21 cellular contexts compared by ENCODE assay signal in the genomic region with DNA sequence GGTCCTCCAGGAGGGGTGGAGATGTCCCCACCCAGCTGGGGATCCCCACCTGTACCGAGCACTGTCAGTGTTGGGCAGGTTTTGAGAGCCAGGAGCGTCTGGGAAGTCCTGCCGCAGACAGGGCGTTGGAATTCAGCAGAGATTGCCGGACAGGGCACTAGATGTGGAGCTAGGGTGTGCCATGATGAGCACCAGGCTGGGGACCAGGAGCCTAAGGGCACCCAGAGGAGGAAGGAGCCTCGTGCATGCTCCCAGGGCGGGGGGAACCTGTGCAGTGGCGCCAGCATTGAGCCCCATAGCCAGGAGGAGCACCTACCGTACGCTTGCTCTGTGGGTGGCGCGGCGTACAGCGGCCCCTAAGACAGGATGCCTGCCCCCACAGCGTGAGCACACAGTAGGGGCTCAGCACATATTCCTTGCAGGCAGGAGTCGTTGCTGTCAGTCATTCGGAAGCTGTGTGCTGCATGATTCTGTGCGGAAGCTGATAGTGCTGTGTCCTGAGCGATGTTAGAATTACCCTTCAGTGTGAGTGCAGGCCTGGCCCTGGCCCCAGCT. TPM values are rescaled to one million over a fixed set of nuclear protein-coding genes. Genes with fewer than 3 reads are reported as not detected.
DNase-seq lines count a peak whose midpoint lies in the region; ATAC-seq and TF ChIP-seq lines count a peak whose summit lies in the region.
"Had no signal": no experiment of that assay in that cellular context is flagged by ENCODE, and none has a peak within 500 bp of the region (broad histone marks: within the 10 kb centered on the region; RNA-seq: fewer than 3 reads in every experiment).

No MANE protein-coding gene starts in this region.

- peak overlapping the region; percentile 62 for H3K23ac ChIP-seq in neuronal stem cell (ENCODE audit: low read depth, low read length, poor library complexity)

- H3K4me1 ChIP-seq in right atrium auricular region (no peaks in the 10 kb centered on the region), Panc1 (ENCODE audit: control insufficient read depth, insufficient read depth, low read length) (peaks cover 38% of the 10 kb centered on the region), neuronal stem cell (ENCODE audit: control insufficient read depth in 2 of 2, insufficient read depth in 1 of 2, low read depth in 1 of 2, low read length in 2 of 2) (peaks cover 5 to 8% of the 10 kb centered on the region in 2 donors), thyroid gland (no peaks in the 10 kb centered on the region)
- H3K4me1 ChIP-seq: HAP-1 had no signal

- no peak overlapping the region for H4K91ac ChIP-seq in neuronal stem cell (ENCODE audit: low read depth, low read length, poor library complexity)

- H3K36me3 ChIP-seq in right atrium auricular region: peaks cover 36% of the 10 kb centered on the region
- H3K36me3 ChIP-seq in Panc1 (ENCODE audit: control insufficient read depth, insufficient read depth, low read length): no peaks in the 10 kb centered on the region
- H3K36me3 ChIP-seq in neuronal stem cell (replicated peaks in 1 of 2; ENCODE audit: control insufficient read depth in 2 of 2, insufficient read depth in 2 of 2, low read length in 2 of 2): peaks cover 30 to 87% of the 10 kb centered on the region in 2 donors
- peaks cover 0 to 6% of the 10 kb centered on the region in 2 donors for H3K36me3 ChIP-seq in thyroid gland

- TF ChIP-seq CTCF in right atrium auricular region (IDR thresholded peaks at IDR 0.05) (no peak), Panc1 (IDR thresholded peaks at IDR 0.05) (no peak), thyroid gland (IDR thresholded peaks at IDR 0.05) (no peak)

- CTCF ChIA-PET in Panc1 (lab: Charles Lee): no interaction called here

- H2BK5ac ChIP-seq in neuronal stem cell (ENCODE audit: low read length): no peak overlapping the region

- no peak overlapping the region for H2BK15ac ChIP-seq in neuronal stem cell (ENCODE audit: low read length)

- H3K9ac ChIP-seq in neuronal stem cell (ENCODE audit: low read depth, low read length, poor library complexity): peak overlapping the region; percentile 51
- H3K9ac ChIP-seq: SK-N-SH had no signal

- POLR2A ChIA-PET in Panc1 (lab: Charles Lee): interaction anchor here (0.6 kb wide), 1 partner anchor 852 kb away, joined by 3 read pairs; no protein-coding TSS in a partner anchor

- peak overlapping the region; percentile 26 for H3K14ac ChIP-seq in neuronal stem cell (ENCODE audit: low read length)

- no peak overlapping the region for H4K8ac ChIP-seq in neuronal stem cell (ENCODE audit: low read depth, low read length)

- no peak overlapping the region for H2BK120ac ChIP-seq in neuronal stem cell (ENCODE audit: low read depth, low read length)

- DNase-seq in left ventricle myocardium superior (peak; percentile 13), right atrium auricular region (ENCODE audit: low spot score) (no peak), Panc1 (ENCODE audit: low read depth, low spot score) (no peak), neuronal stem cell (ENCODE audit: low spot score) (no peak), OCI-M1 (lab: John Stamatoyannopoulos, UW) (no peak), thyroid gland (no peak)
- DNase-seq: CD4-positive, alpha-beta T cell; DMS153; GF-D8; NCI-H1105; NCI-H1694; NCI-H2107; NCI-H510A; NCI-H748 treated with DMSO at 0.1 percent for 48 hours; NK-92 treated with Interleukin-12 subunit alpha and Interleukin-12 subunit beta, amount 100 ng/mL, for 24 hours; SHP77 treated with DMSO at 0.1 percent for 48 hours; SK-N-SH had no signal

- ATAC-seq in left ventricle myocardium superior: no peak
- ATAC-seq in Panc1: no peak
- ATAC-seq in HG02840 (IDR thresholded peaks at IDR 0.05; ENCODE audit: low FRiP score, unreplicated experiment): no peak
- ATAC-seq: A549, GM12878 had no signal

- no TSS peak for BruUV-seq in Panc1 (replicated peaks; lab: Mats Ljungman, UMichigan)

- H3K27ac ChIP-seq in right atrium auricular region (no peak overlapping the region), Panc1 (ENCODE audit: low read length) (peak overlapping the region; percentile 81; the same call in 1 of the 2 replicates), neuronal stem cell (replicated peaks; ENCODE audit: low read length) (no peak overlapping the region), thyroid gland (no peak overlapping the region)

- no peak overlapping the region for H2AFZ ChIP-seq in neuronal stem cell (ENCODE audit: low read length)

- H3K4me3 ChIP-seq in right atrium auricular region: no peak overlapping the region
- no peak overlapping the region for H3K4me3 ChIP-seq in Panc1 (ENCODE audit: low read depth in 2 of 2, low read length in 2 of 2)
- H3K4me3 ChIP-seq in neuronal stem cell (ENCODE audit: low read length in 2 of 2): no peak overlapping the region
- H3K4me3 ChIP-seq in thyroid gland (replicated peaks in 1 of 3): no peak overlapping the region
- H3K4me3 ChIP-seq: A549, GM12878, HAP-1 had no signal

- H3K79me1 ChIP-seq in neuronal stem cell (ENCODE audit: low read depth, low read length): peaks cover 2% of the 10 kb centered on the region

- in situ Hi-C loops in Panc1 (cut with HindIII; ENCODE audit: low pct_unique_long_range_greater_than_20kb, low sequenced_read_pairs): no loop called here

- no peak overlapping the region for H3K4me2 ChIP-seq in neuronal stem cell (ENCODE audit: insufficient read depth, low read length, poor library complexity, severe bottlenecking)
- H3K4me2 ChIP-seq: A549, SK-N-SH had no signal

- intact Hi-C loops in left ventricle myocardium superior (cut with micrococcal nuclease): no loop called here
- intact Hi-C loops in Panc1 (cut with micrococcal nuclease; ENCODE audit: unreplicated experiment): no loop called here
- intact Hi-C loops in thyroid gland (cut with DNase I): no loop called here

- H3K27me3 ChIP-seq in right atrium auricular region (no peaks in the 10 kb centered on the region), Panc1 (ENCODE audit: control insufficient read depth, insufficient read depth, low read length) (no peaks in the 10 kb centered on the region), neuronal stem cell (ENCODE audit: control insufficient read depth in 3 of 3, insufficient read depth in 3 of 3, low read depth in 1 of 3, low read length in 3 of 3) (no peaks in the 10 kb centered on the region), thyroid gland (no peaks in the 10 kb centered on the region)

- no CpG with 5 or more reads among the region's 19 CpGs for WGBS in neuronal stem cell (ENCODE audit: extremely low coverage in 2 of 2, insufficient read length in 2 of 2, insufficient replicate concordance in 1 of 2), 2 donors
- 92 to 93% methylated on average over 18 to 19 of the region's 19 CpGs for WGBS in thyroid gland, 2 donors

- H3K18ac ChIP-seq in neuronal stem cell (ENCODE audit: low read length): no peak overlapping the region

- H2AK5ac ChIP-seq in neuronal stem cell (ENCODE audit: low read depth, low read length): no peak overlapping the region

- no peak overlapping the region for H2BK12ac ChIP-seq in neuronal stem cell (ENCODE audit: low read length)

- H3K9me3 ChIP-seq in right atrium auricular region (no peaks in the 10 kb centered on the region), Panc1 (ENCODE audit: control insufficient read depth, insufficient read depth, low read depth, low read length) (no peaks in the 10 kb centered on the region), neuronal stem cell (replicated peaks in 1 of 2; ENCODE audit: control insufficient read depth in 2 of 2, insufficient read depth in 1 of 2, low read depth in 1 of 2, low read length in 2 of 2) (peaks cover 0 to 2% of the 10 kb centered on the region in 2 donors), thyroid gland (no peaks in the 10 kb centered on the region)
- H3K9me3 ChIP-seq: A549, HAP-1, SK-N-SH had no signal

- no peak for TF ChIP-seq POLR2A in thyroid gland (IDR thresholded peaks at IDR 0.05)

- H3K4ac ChIP-seq in neuronal stem cell (ENCODE audit: low read length): no peak overlapping the region

RNA-seq across cellular contexts. Expression of a gene that starts 18.8 kb away (rescaled TPM):
- total RNA-seq in left ventricle myocardium superior: 34.6 TPM
- 10 to 100 TPM; 20.8 to 27.0 TPM for total RNA-seq in right atrium auricular region
- 17.6 TPM for total RNA-seq in Panc1 (2021; ENCODE audit: unreplicated experiment)
- polyA plus RNA-seq in Panc1 (2012; ENCODE audit: insufficient read length): 21.4 TPM
- polyA plus RNA-seq in neuronal stem cell (2013, experiment 1 of 2): 9.9 TPM
- polyA plus RNA-seq in neuronal stem cell (2013, experiment 2 of 2): 9.9 TPM
- total RNA-seq in thyroid gland: 10 to 100 TPM; 17.9 to 34.1 (median 26.6) TPM

RNA-seq across cellular contexts. Expression of a gene that starts 43.5 kb away (rescaled TPM):
- total RNA-seq in left ventricle myocardium superior (62.7 TPM), right atrium auricular region (10 to 100 TPM; 17.8 to 18.4 TPM), Panc1 (2021; ENCODE audit: unreplicated experiment) (46.6 TPM), thyroid gland (10 to 100 TPM; 13.4 to 21.9 (median 17.5) TPM)
- 41.8 TPM for polyA plus RNA-seq in Panc1 (2012; ENCODE audit: insufficient read length)
- polyA plus RNA-seq in neuronal stem cell (2013, experiment 1 of 2): 10.3 TPM
- polyA plus RNA-seq in neuronal stem cell (2013, experiment 2 of 2): 9.4 TPM
